Comparison of ENCODE assay signal across 16 cellular contexts in genomic region chr17:29577778-29578211, GRCh38. TPM values are rescaled to one million over a fixed set of nuclear protein-coding genes. Genes with fewer than 3 reads are reported as not detected.
DNase-seq lines count a peak whose midpoint lies in the region; ATAC-seq, FAIRE-seq and TF ChIP-seq lines count a peak whose summit lies in the region.
"Had no signal": no experiment of that assay in that cellular context is flagged by ENCODE, and none has a peak within 500 bp of the region (broad histone marks: within the 10 kb centered on the region; RNA-seq: fewer than 3 reads in every experiment).

No MANE protein-coding gene starts in this region.

- H3K4ac ChIP-seq in mesenchymal stem cell (ENCODE audit: low read depth in 1 of 2, low read length in 2 of 2), result no peak overlapping the region

- DNase-seq in T-helper 17 cell (no peak), fibroblast of peridontal ligament (ENCODE audit: extremely low read depth) (peak; percentile 62), mesenchymal stem cell (no peak), urothelium cell line (ENCODE audit: low spot score) (no peak), NCI-H2227 treated with DMSO at 0.1 percent for 48 hours (lab: John Stamatoyannopoulos, UW) (no peak), GM19238 (ENCODE audit: insufficient read length, low spot score) (no peak), breast epithelium (ENCODE audit: low spot score in 2 of 2) (no peak)
- no peak for DNase-seq in activated naive CD8-positive, alpha-beta T cell treated with anti-CD3 and anti-CD28 coated beads, Interleukin-2, amount 50 U/mL, for 24 hours
- DNase-seq: naive thymus-derived CD4-positive, alpha-beta T cell; NCI-H510A treated with DMSO at 0.1 percent for 48 hours had no signal

- H3K4me1 Mint-ChIP-seq in T-helper 17 cell, result peaks cover 22% of the 10 kb centered on the region
- peaks cover 21% of the 10 kb centered on the region for H3K4me1 Mint-ChIP-seq in activated naive CD8-positive, alpha-beta T cell treated with anti-CD3 and anti-CD28 coated beads, Interleukin-2, amount 50 U/mL, for 24 hours

- no peak overlapping the region for H3K4me3 Mint-ChIP-seq in T-helper 17 cell
- H3K4me3 Mint-ChIP-seq in activated naive CD8-positive, alpha-beta T cell treated with anti-CD3 and anti-CD28 coated beads, Interleukin-2, amount 50 U/mL, for 24 hours, result no peak overlapping the region
- H3K4me3 Mint-ChIP-seq: activated naive CD4-positive, alpha-beta T cell treated with anti-CD3 and anti-CD28 coated beads, Interleukin-2, amount 50 U/mL, for 24 hours; naive thymus-derived CD4-positive, alpha-beta T cell had no signal

- no peak overlapping the region for H3K9ac ChIP-seq in mesenchymal stem cell (ENCODE audit: low read length)

- H3K14ac ChIP-seq in mesenchymal stem cell (ENCODE audit: low read length in 2 of 2), result no peak overlapping the region

- H2BK5ac ChIP-seq in mesenchymal stem cell (ENCODE audit: low read depth, low read length, poor library complexity, severe bottlenecking), result no peak overlapping the region

- H3K9me3 ChIP-seq in T-helper 17 cell (ENCODE audit: control insufficient read depth, low read length, poor library complexity, severe bottlenecking) (no peaks in the 10 kb centered on the region), mesenchymal stem cell (ENCODE audit: control insufficient read depth, low read length) (no peaks in the 10 kb centered on the region), breast epithelium (no peaks in the 10 kb centered on the region)
- H3K9me3 ChIP-seq: thoracic aorta had no signal

- FAIRE-seq in urothelium cell line (lab: Jason Lieb, UNC), result peak; percentile 30
- FAIRE-seq: RCC 7860 had no signal

- no peak overlapping the region for H3K4me2 ChIP-seq in mesenchymal stem cell (ENCODE audit: low read length, poor library complexity, severe bottlenecking)
- H3K4me2 ChIP-seq: smooth muscle cell had no signal

- no peak for TF ChIP-seq CTCF in breast epithelium (IDR thresholded peaks at IDR 0.05)

- H2AK5ac ChIP-seq in mesenchymal stem cell (ENCODE audit: low read length, severe bottlenecking), result no peak overlapping the region

- no peak overlapping the region for H2BK12ac ChIP-seq in mesenchymal stem cell (ENCODE audit: low read length in 2 of 2)

- H2AFZ ChIP-seq in mesenchymal stem cell (ENCODE audit: low read depth, low read length), result no peak overlapping the region

- H3K27me3 ChIP-seq in mesenchymal stem cell (ENCODE audit: control insufficient read depth in 1 of 2, insufficient read depth in 1 of 2, low read length in 2 of 2) (no peaks in the 10 kb centered on the region), breast epithelium (no peaks in the 10 kb centered on the region)

- no peak overlapping the region for H3K18ac ChIP-seq in mesenchymal stem cell (ENCODE audit: low read depth in 1 of 2, low read length in 2 of 2)

- H3K27ac ChIP-seq in mesenchymal stem cell (ENCODE audit: low read length, poor library complexity, severe bottlenecking), result no peak overlapping the region
- H3K27ac ChIP-seq in breast epithelium, result peak overlapping the region in 1 of 2 donors; percentile 34

- H2BK120ac ChIP-seq in mesenchymal stem cell (ENCODE audit: low read depth, low read length), result no peak overlapping the region

- H3K36me3 Mint-ChIP-seq in T-helper 17 cell (ENCODE audit: low read depth), result no peaks in the 10 kb centered on the region
- H3K36me3 Mint-ChIP-seq in activated naive CD8-positive, alpha-beta T cell treated with anti-CD3 and anti-CD28 coated beads, Interleukin-2, amount 50 U/mL, for 24 hours (ENCODE audit: low read depth), result peaks cover 37% of the 10 kb centered on the region

- H3K9me3 Mint-ChIP-seq in activated naive CD8-positive, alpha-beta T cell treated with anti-CD3 and anti-CD28 coated beads, Interleukin-2, amount 50 U/mL, for 24 hours, result no peaks in the 10 kb centered on the region
- H3K9me3 Mint-ChIP-seq: activated naive CD4-positive, alpha-beta T cell treated with anti-CD3 and anti-CD28 coated beads, Interleukin-2, amount 50 U/mL, for 24 hours; naive thymus-derived CD4-positive, alpha-beta T cell had no signal

- no peaks in the 10 kb centered on the region for H3K27me3 Mint-ChIP-seq in T-helper 17 cell
- H3K27me3 Mint-ChIP-seq in activated naive CD8-positive, alpha-beta T cell treated with anti-CD3 and anti-CD28 coated beads, Interleukin-2, amount 50 U/mL, for 24 hours, result no peaks in the 10 kb centered on the region
- H3K27me3 Mint-ChIP-seq: activated naive CD4-positive, alpha-beta T cell treated with anti-CD3 and anti-CD28 coated beads, Interleukin-2, amount 50 U/mL, for 24 hours; naive thymus-derived CD4-positive, alpha-beta T cell had no signal

- peaks cover 50% of the 10 kb centered on the region for H3K79me1 ChIP-seq in mesenchymal stem cell (replicated peaks; ENCODE audit: low read length, poor library complexity, severe bottlenecking)

- no peak for TF ChIP-seq POLR2A in breast epithelium (IDR thresholded peaks at IDR 0.05)

- 97% methylated on average over 8 of the region's 9 CpGs for WGBS in mesenchymal stem cell

- H3K27ac Mint-ChIP-seq in T-helper 17 cell, result peak overlapping the region; percentile 41
- no peak overlapping the region for H3K27ac Mint-ChIP-seq in activated naive CD8-positive, alpha-beta T cell treated with anti-CD3 and anti-CD28 coated beads, Interleukin-2, amount 50 U/mL, for 24 hours
- H3K27ac Mint-ChIP-seq: activated naive CD4-positive, alpha-beta T cell treated with anti-CD3 and anti-CD28 coated beads, Interleukin-2, amount 50 U/mL, for 24 hours had no signal

- H4K8ac ChIP-seq in mesenchymal stem cell (ENCODE audit: low read length), result no peak overlapping the region

- H4K91ac ChIP-seq in mesenchymal stem cell (ENCODE audit: low read length), result peak overlapping the region; percentile 52

- H3K23ac ChIP-seq in mesenchymal stem cell (ENCODE audit: low read length in 2 of 2), result no peak overlapping the region

- no peak for ATAC-seq in T-helper 17 cell
- no peak for ATAC-seq in activated naive CD8-positive, alpha-beta T cell treated with anti-CD3 and anti-CD28 coated beads, Interleukin-2, amount 50 U/mL, for 24 hours
- ATAC-seq: HCT116; naive thymus-derived CD4-positive, alpha-beta T cell had no signal

- intact Hi-C loops in breast epithelium (cut with DNase I; ENCODE audit: low total_unique reads), result no loop called here

- peaks cover 91 to 97% of the 10 kb centered on the region in 2 experiments for H3K36me3 ChIP-seq in mesenchymal stem cell (ENCODE audit: control insufficient read depth in 1 of 2, insufficient read depth in 2 of 2, low read depth in 1 of 2, low read length in 2 of 2)
- peaks cover 17% of the 10 kb centered on the region for H3K36me3 ChIP-seq in breast epithelium

- H3K4me1 ChIP-seq in mesenchymal stem cell (ENCODE audit: control insufficient read depth, insufficient read depth, low read depth, low read length) (peaks cover 13% of the 10 kb centered on the region), breast epithelium (no peaks in the 10 kb centered on the region)

- H3K4me3 ChIP-seq in mesenchymal stem cell (ENCODE audit: insufficient read depth in 1 of 2, low read depth in 1 of 2, low read length in 2 of 2), result no peak overlapping the region
- H3K4me3 ChIP-seq in breast epithelium, result no peak overlapping the region
- H3K4me3 ChIP-seq: coronary artery, smooth muscle cell, thoracic aorta had no signal

- no peak overlapping the region for H2BK15ac ChIP-seq in mesenchymal stem cell (ENCODE audit: low read depth, poor library complexity, severe bottlenecking)

RNA-seq across cellular contexts. Expression of gene TP53I13, which starts 9.3 kb away (rescaled TPM):
- total RNA-seq in T-helper 17 cell (10 to 100 TPM; 92.2 to 98.6 TPM), breast epithelium (100 to 1,000 TPM in 1 of 3 donors, 10 to 100 TPM in 2; 34.1 to 114 (median 56.0) TPM)
- 23.6 TPM for polyA plus RNA-seq in mesenchymal stem cell (2013, experiment 1 of 2)
- 23.8 TPM for polyA plus RNA-seq in mesenchymal stem cell (2013, experiment 2 of 2)

RNA-seq across cellular contexts. Expression of gene ABHD15, which starts 11.0 kb away (rescaled TPM):
- total RNA-seq in T-helper 17 cell (10 to 100 TPM; 14.2 to 15.6 TPM), breast epithelium (10 to 100 TPM in 1 of 3 donors, 1 to 10 TPM in 2; 7.9 to 29.3 (median 9.8) TPM)
- 5.5 TPM for polyA plus RNA-seq in mesenchymal stem cell (2013, experiment 1 of 2)
- polyA plus RNA-seq in mesenchymal stem cell (2013, experiment 2 of 2), result 5.2 TPM

RNA-seq across cellular contexts. Expression of gene GIT1, which starts 11.7 kb away (rescaled TPM):
- 10 to 100 TPM; 45.4 to 48.3 TPM for total RNA-seq in T-helper 17 cell
- polyA plus RNA-seq in mesenchymal stem cell (2013, experiment 1 of 2), result 29.2 TPM
- polyA plus RNA-seq in mesenchymal stem cell (2013, experiment 2 of 2), result 28.5 TPM
- total RNA-seq in breast epithelium, result 10 to 100 TPM; 28.5 to 41.3 (median 31.2) TPM

RNA-seq across cellular contexts. Expression of gene ANKRD13B, which starts 15.1 kb away (rescaled TPM):
- 1 to 10 TPM; 5.9 to 7.9 TPM for total RNA-seq in T-helper 17 cell
- 3.6 TPM for polyA plus RNA-seq in mesenchymal stem cell (2013, experiment 1 of 2)
- polyA plus RNA-seq in mesenchymal stem cell (2013, experiment 2 of 2), result 2.7 TPM
- 10 to 100 TPM in 1 of 3 donors, 1 to 10 TPM in 2; 8.5 to 13.0 (median 9.2) TPM for total RNA-seq in breast epithelium

RNA-seq across cellular contexts. Expression of gene CORO6, which starts 44.9 kb away (rescaled TPM):
- total RNA-seq in T-helper 17 cell, result 1 to 10 TPM; 1.7 to 2.6 TPM
- polyA plus RNA-seq in mesenchymal stem cell (2013, experiment 1 of 2), result 2.9 TPM
- 2.5 TPM for polyA plus RNA-seq in mesenchymal stem cell (2013, experiment 2 of 2)
- 10 to 100 TPM in 2 of 3 donors, 1 to 10 TPM in 1; 6.6 to 21.3 (median 16.8) TPM for total RNA-seq in breast epithelium
